Comparison of ENCODE assay signal across 13 cellular contexts in the genomic region with DNA sequence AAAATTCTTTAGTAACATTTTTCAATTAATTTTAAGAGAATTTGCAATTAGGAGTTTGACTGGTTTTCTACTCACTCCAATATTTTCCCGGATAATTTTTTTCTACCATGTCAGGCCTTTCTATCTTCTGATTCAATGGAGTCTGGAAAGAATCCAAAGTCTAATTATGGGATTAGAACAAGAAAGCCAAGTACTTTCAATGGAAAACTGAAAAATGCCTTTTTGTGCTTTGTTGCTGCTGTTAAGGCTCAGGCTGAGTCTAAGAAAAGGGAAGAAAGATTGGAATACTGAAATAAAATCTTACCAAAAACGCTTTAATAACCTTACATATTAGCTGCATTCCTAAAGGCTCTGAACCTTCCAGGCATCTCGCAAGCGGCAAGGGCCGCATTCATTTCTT. TPM values are rescaled to one million over a fixed set of nuclear protein-coding genes. Genes with fewer than 3 reads are reported as not detected.
DNase-seq lines count a peak whose midpoint lies in the region; TF ChIP-seq lines count a peak whose summit lies in the region.
"Had no signal": no experiment of that assay in that cellular context is flagged by ENCODE, and none has a peak within 500 bp of the region (broad histone marks: within the 10 kb centered on the region; RNA-seq: fewer than 3 reads in every experiment).

No MANE protein-coding gene starts in this region.

- peak; percentile 49 for DNase-seq in A673 (ENCODE audit: low spot score)
- peak; percentile 12 for DNase-seq in NCI-H2227 treated with DMSO at 0.1 percent for 48 hours (lab: John Stamatoyannopoulos, UW)
- DNase-seq in dorsolateral prefrontal cortex: no peak
- no peak for DNase-seq in stimulated activated naive CD4-positive, alpha-beta T cell (lab: John Stamatoyannopoulos, UW)
- no peak for DNase-seq in NAMALWA (ENCODE audit: low spot score)
- DNase-seq in COLO829 (ENCODE audit: low spot score): no peak
- DNase-seq: NCI-H1436 treated with DMSO at 0.1 percent for 48 hours, NCI-H526 treated with DMSO at 0.1 percent for 48 hours had no signal

- no peak overlapping the region for H3K4me3 Mint-ChIP-seq in nephron

- H3K36me3 ChIP-seq in A673 (ENCODE audit: insufficient read depth, low read length, poor library complexity, severe bottlenecking): no peaks in the 10 kb centered on the region
- H3K36me3 ChIP-seq: BE2C, MG63, SJCRH30 had no signal

- no peaks in the 10 kb centered on the region for H3K27me3 ChIP-seq in A673 (replicated peaks; ENCODE audit: insufficient read depth, low read depth, low read length, poor library complexity)
- no peaks in the 10 kb centered on the region for H3K27me3 ChIP-seq in dorsolateral prefrontal cortex
- H3K27me3 ChIP-seq: MG63, SJCRH30 had no signal

- intact Hi-C loops in A673 (cut with micrococcal nuclease; ENCODE audit: unreplicated experiment) (loop anchor here (1.0 to 5.0 kb wide), 2 partner anchors 202 to 297 kb away; no protein-coding TSS in a partner anchor), dorsolateral prefrontal cortex (cut with DNase I) (loop anchor here (2.0 to 10.0 kb wide), 3 partner anchors 297 to 454 kb away; no protein-coding TSS in a partner anchor)

- peaks cover 43% of the 10 kb centered on the region for H3K4me1 Mint-ChIP-seq in nephron

- H3K27me3 Mint-ChIP-seq in nephron (ENCODE audit: low read depth): no peaks in the 10 kb centered on the region

- no peaks in the 10 kb centered on the region for H3K9me3 ChIP-seq in A673 (ENCODE audit: low read depth, low read length, poor library complexity, severe bottlenecking)
- H3K9me3 ChIP-seq: BE2C, MG63, SJCRH30 had no signal

- H3K36me3 Mint-ChIP-seq in nephron (ENCODE audit: low read depth): no peaks in the 10 kb centered on the region

- POLR2A ChIA-PET in A673 (lab: Charles Lee; ENCODE audit: low non-redundant PET): no interaction called here

- H3K27ac ChIP-seq in A673 (ENCODE audit: low read depth, low read length, poor library complexity, severe bottlenecking): no peak overlapping the region
- H3K27ac ChIP-seq in dorsolateral prefrontal cortex: peak overlapping the region in 9 of 59 donors; percentile 7 to 45 (median 31)
- H3K27ac ChIP-seq: SJCRH30 had no signal

- no peaks in the 10 kb centered on the region for H3K9me3 Mint-ChIP-seq in nephron

- CTCF ChIA-PET in A673 (lab: Charles Lee): no interaction called here

- peaks cover 7% of the 10 kb centered on the region for H3K4me1 ChIP-seq in A673 (ENCODE audit: insufficient read depth, low read length, poor library complexity, severe bottlenecking)
- H3K4me1 ChIP-seq: BE2C, SJCRH30 had no signal

- TF ChIP-seq CTCF in A673 (conservative IDR thresholded peaks at IDR 0.05; ENCODE audit: low read depth, low read length) (no peak), dorsolateral prefrontal cortex (IDR thresholded peaks at IDR 0.05 in 54 of 56, conservative IDR thresholded peaks at IDR 0.05 in 2 of 56; ENCODE audit: low read depth in 1 of 56, partially characterized antibody in 56 of 56) (no peak), nephron (IDR thresholded peaks at IDR 0.05; ENCODE audit: unreplicated experiment in 3 of 3) (no peak)

- no TSS peak for BruUV-seq in A673 (replicated peaks; lab: Mats Ljungman, UMichigan)

- H3K27ac Mint-ChIP-seq in nephron: peak overlapping the region in 2 of 3 experiments; percentile 86 to 89

- H3K4me3 ChIP-seq in A673 (ENCODE audit: low read depth, low read length, poor library complexity, severe bottlenecking) (no peak overlapping the region), dorsolateral prefrontal cortex (peak overlapping the region in 34 of 59 donors; percentile 1 to 55 (median 36))
- H3K4me3 ChIP-seq: K562, MG63, SJCRH30 had no signal

RNA-seq across cellular contexts. Expression of a gene that starts 24.4 kb away (rescaled TPM):
- total RNA-seq in A673 (2021) (10.1 and 11.4 TPM in 2 replicates), dorsolateral prefrontal cortex (10 to 100 TPM in 96 of 120 experiments, 1 to 10 TPM in 24; 6.3 to 22.2 (median 12.8) TPM)

RNA-seq across cellular contexts. Expression of a gene that starts 59.6 kb away (rescaled TPM):
- 9.3 and 10.6 TPM in 2 replicates for total RNA-seq in A673 (2021)
- 10 to 100 TPM in 105 of 120 experiments, 1 to 10 TPM in 15; 6.2 to 20.1 (median 13.4) TPM for total RNA-seq in dorsolateral prefrontal cortex

Comparison
In these comparisons a context has a peak if more than half of its experiments do, and no peak if none do; other contexts are left out.
1. DNase-seq: peak in A673 (single experiment) and NCI-H2227 treated with DMSO at 0.1 percent for 48 hours (single experiment); none in dorsolateral prefrontal cortex (0 of 10), stimulated activated naive CD4-positive, alpha-beta T cell (0 of 6), NAMALWA (single experiment) and COLO829 (single experiment).